In genomic region chr14:93010118-93010475, GRCh38 we compare ENCODE assay signal across 1 cellular context.
TF ChIP-seq lines count a peak whose summit lies in the region.

No MANE protein-coding gene starts in this region.

TF ChIP-seq in H1, 55 proteins besides CTCF, POLR2A, EP300 and RAD21 (continued from another document):
- no peak for TF ChIP-seq SP4 (IDR thresholded peaks at IDR 0.05; ENCODE audit: low read length)
- TF ChIP-seq CHD1 (IDR thresholded peaks at IDR 0.05; ENCODE audit: low read depth, low read length) = no peak
- TF ChIP-seq CTBP2 (IDR thresholded peaks at IDR 0.05; ENCODE audit: borderline replicate concordance, insufficient read depth, insufficient read length, low read length) = no peak
- no peak for TF ChIP-seq NRF1 (IDR thresholded peaks at IDR 0.05; ENCODE audit: low read depth, low read length)
- no peak for TF ChIP-seq GABPA (IDR thresholded peaks at IDR 0.05; ENCODE audit: borderline replicate concordance, insufficient read depth, low read length)
- no peak for TF ChIP-seq SAP30 (IDR thresholded peaks at IDR 0.05; ENCODE audit: insufficient read depth, insufficient replicate concordance, low read length)
- TF ChIP-seq USF2 (IDR thresholded peaks at IDR 0.05; ENCODE audit: low read length) = no peak
